Comparison of ENCODE assay signal across 8 cellular contexts in genomic region chr15:62067448-62068044, GRCh38. TPM values are rescaled to one million over a fixed set of nuclear protein-coding genes. Genes with fewer than 3 reads are reported as not detected.
DNase-seq lines count a peak whose midpoint lies in the region; ATAC-seq and TF ChIP-seq lines count a peak whose summit lies in the region.

No MANE protein-coding gene starts in this region.

- peak overlapping the region; percentile 73 for H3K4me3 Mint-ChIP-seq in stimulated activated memory B cell treated with anti-CD40 and anti-IgM and Interleukin-4, amounts not matched to agents 10 μg/mL and 1 μg/mL and 100 μg/mL, for 72 hours

- ATAC-seq in GM19463 (IDR thresholded peaks at IDR 0.05; ENCODE audit: unreplicated experiment) (peak; percentile 39), HG03045 (IDR thresholded peaks at IDR 0.05; ENCODE audit: unreplicated experiment) (no peak)
- peak; percentile 59 for ATAC-seq in stimulated activated memory B cell treated with anti-CD40 and anti-IgM and Interleukin-4, amounts not matched to agents 10 μg/mL and 1 μg/mL and 100 μg/mL, for 72 hours

- H3K36me3 ChIP-seq in A673 (ENCODE audit: insufficient read depth, low read length, poor library complexity, severe bottlenecking): no peaks in the 10 kb centered on the region

- no peaks in the 10 kb centered on the region for H3K9me3 Mint-ChIP-seq in stimulated activated memory B cell treated with anti-CD40 and anti-IgM and Interleukin-4, amounts not matched to agents 10 μg/mL and 1 μg/mL and 100 μg/mL, for 72 hours

- peak overlapping the region; percentile 48 for H3K27ac Mint-ChIP-seq in stimulated activated memory B cell treated with anti-CD40 and anti-IgM and Interleukin-4, amounts not matched to agents 10 μg/mL and 1 μg/mL and 100 μg/mL, for 72 hours

- peak; percentile 37 for DNase-seq in A673 (ENCODE audit: low spot score)
- peak; percentile 25 for DNase-seq in SW480 (ENCODE audit: low spot score)
- DNase-seq in cerebellar cortex (ENCODE audit: low spot score): peak; percentile 47
- DNase-seq in lower leg skin (ENCODE audit: low spot score in 2 of 2): no peak
- DNase-seq in dedifferentiated amniotic fluid mesenchymal stem cell (ENCODE audit: extremely low spot score): no peak

- 0 out of 2 replicates have a peak, but pooled peaks have one; percentile 10 for TF ChIP-seq CTCF in A673 (conservative IDR thresholded peaks at IDR 0.05; ENCODE audit: low read depth, low read length)
- no peak for TF ChIP-seq CTCF in lower leg skin (IDR thresholded peaks at IDR 0.05)

- no peaks in the 10 kb centered on the region for H3K9me3 ChIP-seq in A673 (ENCODE audit: low read depth, low read length, poor library complexity, severe bottlenecking)

- peaks cover 9% of the 10 kb centered on the region for H3K27me3 Mint-ChIP-seq in stimulated activated memory B cell treated with anti-CD40 and anti-IgM and Interleukin-4, amounts not matched to agents 10 μg/mL and 1 μg/mL and 100 μg/mL, for 72 hours

- peak overlapping the region; percentile 52 for H3K4me3 ChIP-seq in A673 (ENCODE audit: low read depth, low read length, poor library complexity, severe bottlenecking)
- H3K4me3 ChIP-seq in lower leg skin (ENCODE audit: low read depth, poor library complexity, severe bottlenecking): peak overlapping the region; percentile 42

- no peak overlapping the region for H3K27ac ChIP-seq in A673 (ENCODE audit: low read depth, low read length, poor library complexity, severe bottlenecking)

- H3K27me3 ChIP-seq in A673 (replicated peaks; ENCODE audit: insufficient read depth, low read depth, low read length, poor library complexity): peaks cover 5% of the 10 kb centered on the region

- WGBS in lower leg skin, 2 donors: 0 to 1% methylated on average over 24 to 25 of the region's 62 CpGs

- peaks cover 21% of the 10 kb centered on the region for H3K4me1 Mint-ChIP-seq in stimulated activated memory B cell treated with anti-CD40 and anti-IgM and Interleukin-4, amounts not matched to agents 10 μg/mL and 1 μg/mL and 100 μg/mL, for 72 hours

- H3K4me1 ChIP-seq in A673 (ENCODE audit: insufficient read depth, low read length, poor library complexity, severe bottlenecking): peaks cover 13% of the 10 kb centered on the region

- H3K36me3 Mint-ChIP-seq in stimulated activated memory B cell treated with anti-CD40 and anti-IgM and Interleukin-4, amounts not matched to agents 10 μg/mL and 1 μg/mL and 100 μg/mL, for 72 hours: no peaks in the 10 kb centered on the region

- TF ChIP-seq POLR2A in lower leg skin (IDR thresholded peaks at IDR 0.05): no peak

- POLR2A ChIA-PET in A673 (lab: Charles Lee; ENCODE audit: low non-redundant PET): no interaction called here

- CTCF ChIA-PET in A673 (lab: Charles Lee): interaction anchor here (0.6 kb wide), 2 partner anchors 8 to 1779 kb away, joined by 3 to 4 read pairs; no protein-coding TSS in a partner anchor

- BruUV-seq in A673 (replicated peaks; lab: Mats Ljungman, UMichigan): no TSS peak

- intact Hi-C loops in A673 (cut with micrococcal nuclease; ENCODE audit: unreplicated experiment): loop anchor here (5.0 to 10.0 kb wide), 2 partner anchors 185 to 237 kb away; no protein-coding TSS in a partner anchor
- intact Hi-C loops in lower leg skin (cut with DNase I; ENCODE audit: low total_unique reads): no loop called here

RNA-seq across cellular contexts. Expression of gene C2CD4A, which starts 0.8 kb away (rescaled TPM):
- 0.22 and 0.34 TPM in 2 replicates for total RNA-seq in A673 (2021)
- total RNA-seq in lower leg skin: under 1 TPM in 2 of 4 donors, not detected in 2; 0.10 TPM

RNA-seq across cellular contexts. Expression of gene VPS13C, which starts 7.3 kb away (rescaled TPM):
- 30.7 and 31.0 TPM in 2 replicates for total RNA-seq in A673 (2021)
- 10 to 100 TPM; 29.0 to 38.2 (median 36.1) TPM for total RNA-seq in lower leg skin

Comparison
In these comparisons a context has a peak if more than half of its experiments do, and no peak if none do; other contexts are left out.
1. DNase-seq: peak in A673 (single experiment), SW480 (single experiment) and cerebellar cortex (single experiment); none in lower leg skin (0 of 2) and dedifferentiated amniotic fluid mesenchymal stem cell (single experiment).